ENCODE assay signal across 9 cellular contexts in genomic region chr14:75648066-75648838, GRCh38. TPM values are rescaled to one million over a fixed set of nuclear protein-coding genes. Genes with fewer than 3 reads are reported as not detected.
DNase-seq lines count a peak whose midpoint lies in the region; TF ChIP-seq lines count a peak whose summit lies in the region.
"Had no signal": no experiment of that assay in that cellular context is flagged by ENCODE, and none has a peak within 500 bp of the region (broad histone marks: within the 10 kb centered on the region; RNA-seq: fewer than 3 reads in every experiment).

No MANE protein-coding gene starts in this region.

- POLR2A ChIA-PET in A673 (lab: Charles Lee; ENCODE audit: low non-redundant PET) = no interaction called here

- 77 to 87% methylated on average over 6 to 7 of the region's 9 CpGs for WGBS in mesodermal cell (ENCODE audit: insufficient coverage in 2 of 2), 2 experiments

- H3K27ac ChIP-seq in mesodermal cell (ENCODE audit: low read depth, low read length, severe bottlenecking) (peak overlapping the region; percentile 46), A673 (ENCODE audit: low read depth, low read length, poor library complexity, severe bottlenecking) (no peak overlapping the region)

- H3K36me3 ChIP-seq in mesodermal cell (ENCODE audit: control insufficient read depth, insufficient read depth, low read length) = peaks cover 46% of the 10 kb centered on the region
- peaks cover 42% of the 10 kb centered on the region for H3K36me3 ChIP-seq in A673 (ENCODE audit: insufficient read depth, low read length, poor library complexity, severe bottlenecking)

- TF ChIP-seq CTCF in A673 (conservative IDR thresholded peaks at IDR 0.05; ENCODE audit: low read depth, low read length) = no peak

- CTCF ChIA-PET in A673 (lab: Charles Lee) = no interaction called here

- H3K4me1 ChIP-seq in mesodermal cell (ENCODE audit: control insufficient read depth, insufficient read depth, low read length, poor library complexity, severe bottlenecking) = peaks cover 34% of the 10 kb centered on the region
- no peaks in the 10 kb centered on the region for H3K4me1 ChIP-seq in A673 (ENCODE audit: insufficient read depth, low read length, poor library complexity, severe bottlenecking)

- BruUV-seq in A673 (replicated peaks; lab: Mats Ljungman, UMichigan) = no TSS peak

- no peak overlapping the region for H3K4me3 Mint-ChIP-seq in activated T-helper 2 cell treated with anti-CD3 and anti-CD28 coated beads, Interferon-gamma antibody, Interleukin-2, Interleukin-4, amounts not matched to agents 10 μg/mL and 5 μg/mL and 100 μg/mL, durations not matched to agents 14 hours and 24 hours and 36 hours (ENCODE audit: low read depth)

- intact Hi-C loops in activated T-helper 2 cell treated with anti-CD3 and anti-CD28 coated beads, Interferon-gamma antibody, Interleukin-2, Interleukin-4, amounts not matched to agents 10 μg/mL and 5 μg/mL and 100 μg/mL, durations not matched to agents 14 hours and 24 hours and 36 hours (cut with micrococcal nuclease) = no loop called here
- intact Hi-C loops in A673 (cut with micrococcal nuclease; ENCODE audit: unreplicated experiment) = no loop called here

- DNase-seq in AG08395 (ENCODE audit: low spot score) (peak; percentile 73), MV-4-11 (lab: John Stamatoyannopoulos, UW) (peak; percentile 2), dedifferentiated amniotic fluid mesenchymal stem cell (ENCODE audit: extremely low spot score) (peak; percentile 93), A673 (ENCODE audit: low spot score) (no peak)
- no peak for DNase-seq in activated T-helper 2 cell treated with anti-CD3 and anti-CD28 coated beads, Interferon-gamma antibody, Interleukin-2, Interleukin-4, amounts not matched to agents 10 μg/mL and 5 μg/mL and 100 μg/mL, durations not matched to agents 14 hours and 24 hours and 36 hours (ENCODE audit: low spot score)
- DNase-seq in activated CD4-positive, alpha-beta T cell treated with anti-CD3 and anti-CD28 coated beads for 48 hours = no peak
- DNase-seq in activated CD4-positive, alpha-beta T cell treated with anti-CD3 and anti-CD28 coated beads, Interleukin-2, amount 50 U/mL, for 48 hours = no peak
- DNase-seq: DMS153 had no signal

- no peaks in the 10 kb centered on the region for H3K27me3 Mint-ChIP-seq in activated T-helper 2 cell treated with anti-CD3 and anti-CD28 coated beads, Interferon-gamma antibody, Interleukin-2, Interleukin-4, amounts not matched to agents 10 μg/mL and 5 μg/mL and 100 μg/mL, durations not matched to agents 14 hours and 24 hours and 36 hours (ENCODE audit: low read depth)

- no peaks in the 10 kb centered on the region for H3K4me1 Mint-ChIP-seq in activated T-helper 2 cell treated with anti-CD3 and anti-CD28 coated beads, Interferon-gamma antibody, Interleukin-2, Interleukin-4, amounts not matched to agents 10 μg/mL and 5 μg/mL and 100 μg/mL, durations not matched to agents 14 hours and 24 hours and 36 hours (ENCODE audit: low read depth)

- H3K9me3 Mint-ChIP-seq in activated T-helper 2 cell treated with anti-CD3 and anti-CD28 coated beads, Interferon-gamma antibody, Interleukin-2, Interleukin-4, amounts not matched to agents 10 μg/mL and 5 μg/mL and 100 μg/mL, durations not matched to agents 14 hours and 24 hours and 36 hours = no peaks in the 10 kb centered on the region

- H3K27me3 ChIP-seq in A673 (replicated peaks; ENCODE audit: insufficient read depth, low read depth, low read length, poor library complexity) = no peaks in the 10 kb centered on the region

- H3K9me3 ChIP-seq in mesodermal cell (ENCODE audit: control insufficient read depth, low read length) (no peaks in the 10 kb centered on the region), A673 (ENCODE audit: low read depth, low read length, poor library complexity, severe bottlenecking) (no peaks in the 10 kb centered on the region)

- H3K4me3 ChIP-seq in mesodermal cell (ENCODE audit: extremely low read depth, insufficient read depth, low read length, poor library complexity, severe bottlenecking) (no peak overlapping the region), A673 (ENCODE audit: low read depth, low read length, poor library complexity, severe bottlenecking) (no peak overlapping the region)

- peaks cover 47% of the 10 kb centered on the region for H3K36me3 Mint-ChIP-seq in activated T-helper 2 cell treated with anti-CD3 and anti-CD28 coated beads, Interferon-gamma antibody, Interleukin-2, Interleukin-4, amounts not matched to agents 10 μg/mL and 5 μg/mL and 100 μg/mL, durations not matched to agents 14 hours and 24 hours and 36 hours (ENCODE audit: low read depth)

- H3K27ac Mint-ChIP-seq in activated T-helper 2 cell treated with anti-CD3 and anti-CD28 coated beads, Interferon-gamma antibody, Interleukin-2, Interleukin-4, amounts not matched to agents 10 μg/mL and 5 μg/mL and 100 μg/mL, durations not matched to agents 14 hours and 24 hours and 36 hours = no peak overlapping the region

RNA-seq across cellular contexts. Expression of gene ERG28, which starts 12.4 kb away (rescaled TPM):
- 45.4 TPM for polyA plus RNA-seq in mesodermal cell (2013, experiment 1 of 2)
- polyA plus RNA-seq in mesodermal cell (2013, experiment 2 of 2) = 42.8 TPM
- 20.3 and 21.6 TPM in 2 replicates for total RNA-seq in activated T-helper 2 cell treated with anti-CD3 and anti-CD28 coated beads, Interferon-gamma antibody, Interleukin-2, Interleukin-4, amounts not matched to agents 10 μg/mL and 5 μg/mL and 100 μg/mL, durations not matched to agents 14 hours and 24 hours and 36 hours
- total RNA-seq in A673 (2021) = 38.3 and 43.3 TPM in 2 replicates

RNA-seq across cellular contexts. Expression of gene TTLL5, which starts 12.8 kb away (rescaled TPM):
- 26.8 TPM for polyA plus RNA-seq in mesodermal cell (2013, experiment 1 of 2)
- 24.8 TPM for polyA plus RNA-seq in mesodermal cell (2013, experiment 2 of 2)
- 28.8 and 29.6 TPM in 2 replicates for total RNA-seq in activated T-helper 2 cell treated with anti-CD3 and anti-CD28 coated beads, Interferon-gamma antibody, Interleukin-2, Interleukin-4, amounts not matched to agents 10 μg/mL and 5 μg/mL and 100 μg/mL, durations not matched to agents 14 hours and 24 hours and 36 hours
- total RNA-seq in A673 (2021) = 56.4 and 56.7 TPM in 2 replicates

Comparison
In these comparisons a context has a peak if more than half of its experiments do, and no peak if none do; other contexts are left out.
1. DNase-seq: peak in AG08395 (single experiment), MV-4-11 (single experiment) and dedifferentiated amniotic fluid mesenchymal stem cell (single experiment); none in activated T-helper 2 cell treated with anti-CD3 and anti-CD28 coated beads, Interferon-gamma antibody, Interleukin-2, Interleukin-4, amounts not matched to agents 10 μg/mL and 5 μg/mL and 100 μg/mL, durations not matched to agents 14 hours and 24 hours and 36 hours (single experiment), A673 (single experiment), activated CD4-positive, alpha-beta T cell treated with anti-CD3 and anti-CD28 coated beads for 48 hours (single experiment) and activated CD4-positive, alpha-beta T cell treated with anti-CD3 and anti-CD28 coated beads, Interleukin-2, amount 50 U/mL, for 48 hours (0 of 2).